Comparison of ENCODE assay signal across 1 cellular context in genomic region chr19:11776669-11777068, GRCh38. TPM values are rescaled to one million over a fixed set of nuclear protein-coding genes. Genes with fewer than 3 reads are reported as not detected.
"Had no signal": no experiment of that assay in that cellular context is flagged by ENCODE, and none has a peak within 500 bp of the region (broad histone marks: within the 10 kb centered on the region; RNA-seq: fewer than 3 reads in every experiment).

No MANE protein-coding gene starts in this region.

RNA-seq across cellular contexts. Expression of gene ZNF491, which starts 21.7 kb away (rescaled TPM):
- total RNA-seq: PC-9 had no signal
